In genomic region chr10:74589226-74589673, GRCh38 we compare ENCODE assay signal across 9 cellular contexts.
DNase-seq lines count a peak whose midpoint lies in the region; TF ChIP-seq lines count a peak whose summit lies in the region.
"Had no signal": no experiment of that assay in that cellular context is flagged by ENCODE, and none has a peak within 500 bp of the region (broad histone marks: within the 10 kb centered on the region; RNA-seq: fewer than 3 reads in every experiment).

No MANE protein-coding gene starts in this region.

- no peak overlapping the region for H3K4me3 ChIP-seq in AG04449 (ENCODE audit: low read depth, low read length)
- H3K4me3 ChIP-seq: skin epidermis had no signal

- POLR2A ChIA-PET in AG04449 (lab: Yijun Ruan, JAX) (no interaction called here), HEK293T (lab: Yijun Ruan, JAX) (no interaction called here)

- no peak for TF ChIP-seq CTCF in AG04449 (IDR thresholded peaks at IDR 0.05; ENCODE audit: insufficient read depth, low read length, missing control alignments)

- CTCF ChIA-PET in AG04449 (lab: Yijun Ruan, JAX): interaction anchor here (1.3 kb wide), 1 partner anchor 9 kb away, joined by 3 read pairs; no protein-coding TSS in a partner anchor
- CTCF ChIA-PET in HEK293T (lab: Yijun Ruan, JAX): interaction anchor here (0.6 kb wide), 1 partner anchor 432 kb away, joined by 3 read pairs; no protein-coding TSS in a partner anchor

- DNase-seq in AG04449 (ENCODE audit: low read depth, low spot score) (peak; percentile 87), HEK293T (ENCODE audit: extremely low spot score) (peak; percentile 77), NCI-H510A treated with DMSO at 0.1 percent for 48 hours (lab: John Stamatoyannopoulos, UW) (peak; percentile 96), epidermal melanocyte (ENCODE audit: insufficient read length, low spot score) (peak; percentile 66), myocyte (ENCODE audit: low read depth) (peak; percentile 81), mesenteric fat pad (ENCODE audit: low spot score) (no peak)
- DNase-seq in activated CD8-positive, alpha-beta memory T cell treated with anti-CD3 and anti-CD28 coated beads, Interleukin-2, amount 50 U/mL, for 48 hours: peak; percentile 80
- peak; percentile 51 for DNase-seq in stimulated activated CD8-positive, alpha-beta memory T cell treated with anti-CD3 and anti-CD28 coated beads, Interleukin-7, amount 100 ng/mL, for 24 hours (ENCODE audit: low read depth)

TF ChIP-seq in HEK293T, 16 proteins besides CTCF, POLR2A, EP300 and RAD21:
- TF ChIP-seq LEF1 (IDR thresholded peaks at IDR 0.05; ENCODE audit: borderline replicate concordance): no peak
- no peak for TF ChIP-seq ELF4 (IDR thresholded peaks at IDR 0.05)
- peak; percentile 21; the same call in 1 of the 2 replicates for TF ChIP-seq ZNF384 (IDR thresholded peaks at IDR 0.05)
- peak; percentile 95 for TF ChIP-seq PKNOX1 (IDR thresholded peaks at IDR 0.05)
TF ChIP-seq in HEK293T: peak in this region for 2.
